ENCODE assay signal across 31 cellular contexts in genomic region chrX:18714910-18715309, GRCh38. TPM values are rescaled to one million over a fixed set of nuclear protein-coding genes. Genes with fewer than 3 reads are reported as not detected.
"Had no signal": no experiment of that assay in that cellular context is flagged by ENCODE, and none has a peak within 500 bp of the region (broad histone marks: within the 10 kb centered on the region; RNA-seq: fewer than 3 reads in every experiment).

No MANE protein-coding gene starts in this region.

- DNase-seq: activated CD4-positive, alpha-beta T cell treated with anti-CD3 and anti-CD28 coated beads for 48 hours; activated CD4-positive, alpha-beta T cell treated with anti-CD3 and anti-CD28 coated beads, Interleukin-2, amount 50 U/mL, for 4 hours; activated CD4-positive, CD25-positive, alpha-beta regulatory T cell treated with anti-CD3 and anti-CD28 coated beads, Interleukin-2, amount 50 U/mL, for 72 hours; activated CD8-positive, alpha-beta memory T cell treated with anti-CD3 and anti-CD28 coated beads, Interleukin-2, amount 50 U/mL, for 48 hours; activated CD8-positive, alpha-beta T cell treated with anti-CD3 and anti-CD28 coated beads, Interleukin-2, amount 10 ng/mL, durations not matched to agents 7 days and 5 days; activated naive CD4-positive, alpha-beta T cell treated with anti-CD3 and anti-CD28 coated beads, Interleukin-2, amount 50 U/mL, for 16 hours; activated naive CD8-positive, alpha-beta T cell treated with anti-CD3 and anti-CD28 coated beads, Interleukin-2, amount 10 ng/mL, durations not matched to agents 7 days and 5 days; activated T-cell treated with anti-CD3 and anti-CD28 coated beads, Interleukin-2, amount 50 U/mL, for 1 hour; adrenal gland; anterior cingulate cortex; caudate nucleus; colonic mucosa; KG1; MM.1S; NCI-H1048; NCI-H146; NCI-H187 treated with DMSO at 0.1 percent for 48 hours; NCI-H2081 treated with DMSO at 0.1 percent for 48 hours; NCI-H2171 treated with DMSO at 0.1 percent for 48 hours; NCI-H226; NCI-H526 treated with DMSO at 0.1 percent for 48 hours; NK-92 treated with Interleukin-12 subunit alpha and Interleukin-12 subunit beta, amount 100 ng/mL, for 24 hours; PC-3; SIG-M5; T-helper 1 cell had no signal

- H3K27ac ChIP-seq: adrenal gland, colonic mucosa, SK-N-MC had no signal

- H3K27me3 ChIP-seq: colonic mucosa had no signal

- H3K36me3 ChIP-seq: adrenal gland, colonic mucosa had no signal

- FAIRE-seq: RCC 7860 had no signal

- H3K4me1 ChIP-seq: adrenal gland, colonic mucosa had no signal

- H3K4me3 ChIP-seq: adrenal gland, colonic mucosa, SK-N-MC had no signal

- H3K9me3 ChIP-seq: adrenal gland, colonic mucosa had no signal

- ATAC-seq: activated CD8-positive, alpha-beta T cell treated with anti-CD3 and anti-CD28 coated beads, Interleukin-2, amount 10 ng/mL, durations not matched to agents 7 days and 5 days; PC-3 had no signal

RNA-seq across cellular contexts. Expression of gene PPEF1, which starts 7.5 kb away (rescaled TPM):
- total RNA-seq: activated CD8-positive, alpha-beta T cell treated with anti-CD3 and anti-CD28 coated beads, Interleukin-2, amount 10 ng/mL, durations not matched to agents 7 days and 5 days; activated naive CD8-positive, alpha-beta T cell treated with anti-CD3 and anti-CD28 coated beads, Interleukin-2, amount 10 ng/mL, durations not matched to agents 7 days and 5 days; LHCN-M2; PC-3; T-helper 2 cell treated with Interferon-gamma antibody and Interleukin-4, amounts not matched to agents 100 ng/mL and 5 ng/mL, for 36 hours had no signal

RNA-seq across cellular contexts. Expression of gene RS1, which starts 43.0 kb away (rescaled TPM):
- total RNA-seq: activated CD8-positive, alpha-beta T cell treated with anti-CD3 and anti-CD28 coated beads, Interleukin-2, amount 10 ng/mL, durations not matched to agents 7 days and 5 days; activated naive CD8-positive, alpha-beta T cell treated with anti-CD3 and anti-CD28 coated beads, Interleukin-2, amount 10 ng/mL, durations not matched to agents 7 days and 5 days; adrenal gland; cerebellum; colonic mucosa; LHCN-M2; NCI-H460; PC-3; T-helper 2 cell treated with Interferon-gamma antibody and Interleukin-4, amounts not matched to agents 100 ng/mL and 5 ng/mL, for 36 hours had no signal
